Comparison of ENCODE assay signal across 9 cellular contexts in genomic region chr15:28094732-28095521, GRCh38. TPM values are rescaled to one million over a fixed set of nuclear protein-coding genes. Genes with fewer than 3 reads are reported as not detected.
DNase-seq lines count a peak whose midpoint lies in the region; FAIRE-seq and TF ChIP-seq lines count a peak whose summit lies in the region.
"Had no signal": no experiment of that assay in that cellular context is flagged by ENCODE, and none has a peak within 500 bp of the region (broad histone marks: within the 10 kb centered on the region; RNA-seq: fewer than 3 reads in every experiment).

No MANE protein-coding gene starts in this region.

- FAIRE-seq in GM12891 (lab: Jason Lieb, UNC): no peak

- peak overlapping the region in 5 of 6 donors; percentile 64 to 89 (median 73) for H3K27ac Mint-ChIP-seq in immature natural killer cell

- H3K4me1 ChIP-seq in adipocyte (ENCODE audit: control insufficient read depth, insufficient read depth, low read length) (peaks cover 45% of the 10 kb centered on the region), BE2C (peaks cover 4% of the 10 kb centered on the region)

- peaks cover 23% of the 10 kb centered on the region for H3K9me3 ChIP-seq in adipocyte (ENCODE audit: control insufficient read depth, low read length)
- H3K9me3 ChIP-seq in BE2C: no peaks in the 10 kb centered on the region; the same call in 1 of the 2 replicates

- TF ChIP-seq POLR2A in GM12891 (IDR thresholded peaks at IDR 0.05; ENCODE audit: low read depth, low read length): no peak

- peaks cover 21 to 33% (median 25%) of the 10 kb centered on the region in 3 donors for H3K27me3 Mint-ChIP-seq in immature natural killer cell (ENCODE audit: low read depth in 3 of 3)

- peaks cover 31 to 43% of the 10 kb centered on the region in 2 donors for H3K4me1 Mint-ChIP-seq in immature natural killer cell

- H3K9ac ChIP-seq in adipocyte (ENCODE audit: low read length): no peak overlapping the region

- H3K36me3 ChIP-seq in adipocyte (ENCODE audit: control insufficient read depth, insufficient read depth, low read length, severe bottlenecking): no peaks in the 10 kb centered on the region
- no peaks in the 10 kb centered on the region for H3K36me3 ChIP-seq in BE2C
- H3K36me3 ChIP-seq: SJSA1 had no signal

- H3K27me3 ChIP-seq in adipocyte (replicated peaks; ENCODE audit: control insufficient read depth, insufficient read depth, low read length): peaks cover 30% of the 10 kb centered on the region
- H3K27me3 ChIP-seq in BE2C: peaks cover 25% of the 10 kb centered on the region
- H3K27me3 ChIP-seq: SJSA1 had no signal

- H3K4me3 Mint-ChIP-seq in immature natural killer cell: peak overlapping the region; percentile 85 to 95 (median 88)

- TF ChIP-seq CTCF in BE2C (IDR thresholded peaks at IDR 0.05; ENCODE audit: low read depth, low read length): no peak

- H3K9me3 Mint-ChIP-seq in immature natural killer cell: peaks cover 10 to 26% (median 15%) of the 10 kb centered on the region in 6 donors

- DNase-seq in NCI-H82 (lab: John Stamatoyannopoulos, UW) (peak; percentile 37), NCI-H82 treated with DMSO at 0.1 percent for 48 hours (lab: John Stamatoyannopoulos, UW; ENCODE audit: unreplicated experiment) (no peak), adipocyte (ENCODE audit: low read depth) (no peak), immature natural killer cell (peak in 1 of 3 donors; percentile 45), BE2C (no peak), NCI-H345 treated with DMSO at 0.1 percent for 48 hours (lab: John Stamatoyannopoulos, UW; ENCODE audit: unreplicated experiment) (no peak), GM12891 (ENCODE audit: insufficient read length, low spot score) (no peak)
- DNase-seq in stimulated activated CD8-positive, alpha-beta memory T cell treated with anti-CD3 and anti-CD28 coated beads, Interleukin-4, amount 100 ng/mL, for 48 hours: peak; percentile 54

- peaks cover 0 to 12% (median 9%) of the 10 kb centered on the region in 3 donors for H3K36me3 Mint-ChIP-seq in immature natural killer cell

- H3K4me3 ChIP-seq in adipocyte (ENCODE audit: low read length) (peak overlapping the region; percentile 78), BE2C (ENCODE audit: low read depth, low read length) (no peak overlapping the region; the same call in 1 of the 2 replicates)

TF ChIP-seq in GM12891, 5 proteins besides CTCF, POLR2A, EP300 and RAD21:
- TF ChIP-seq PAX5 (IDR thresholded peaks at IDR 0.05; ENCODE audit: insufficient read depth, low read length, severe bottlenecking) (no peak), SPI1 (IDR thresholded peaks at IDR 0.05; ENCODE audit: low read depth, low read length) (no peak), POU2F2 (IDR thresholded peaks at IDR 0.05; ENCODE audit: low read depth, low read length) (no peak), TAF1 (IDR thresholded peaks at IDR 0.05; ENCODE audit: low read depth, low read length) (no peak), POLR2AphosphoS5 (IDR thresholded peaks at IDR 0.05; ENCODE audit: low read depth, low read length) (no peak)

RNA-seq across cellular contexts. Expression of gene OCA2, which starts 4.2 kb away (rescaled TPM):
- under 1 TPM in 1 of 3 donors, not detected in 2; 0.50 TPM for polyA plus RNA-seq in immature natural killer cell
- not detected for polyA plus RNA-seq in BE2C (2012; ENCODE audit: insufficient read depth, insufficient read length, low read depth)
- polyA plus RNA-seq in GM12891 (2012; ENCODE audit: low read depth, missing spikeins): 0.17 TPM

Comparison
In these comparisons a context has a peak if more than half of its experiments do, and no peak if none do; other contexts are left out.
1. DNase-seq: peak in NCI-H82 (single experiment) and stimulated activated CD8-positive, alpha-beta memory T cell treated with anti-CD3 and anti-CD28 coated beads, Interleukin-4, amount 100 ng/mL, for 48 hours (single experiment); none in NCI-H82 treated with DMSO at 0.1 percent for 48 hours (single experiment), adipocyte (single experiment), BE2C (single experiment), NCI-H345 treated with DMSO at 0.1 percent for 48 hours (single experiment) and GM12891 (single experiment).